In genomic region chr12:47360771-47361388, GRCh38 we compare ENCODE assay signal across 8 cellular contexts.
DNase-seq lines count a peak whose midpoint lies in the region; ATAC-seq and TF ChIP-seq lines count a peak whose summit lies in the region.

No MANE protein-coding gene starts in this region.

- no peak for TF ChIP-seq POLR2A in body of pancreas (IDR thresholded peaks at IDR 0.05)

- peaks cover 76% of the 10 kb centered on the region for H3K4me1 Mint-ChIP-seq in activated naive CD8-positive, alpha-beta T cell treated with anti-CD3 and anti-CD28 coated beads, Interleukin-2, amount 50 U/mL, for 24 hours

- H3K36me3 ChIP-seq in MM.1S (replicated peaks; ENCODE audit: insufficient read depth, low read length) (no peaks in the 10 kb centered on the region), muscle layer of duodenum (ENCODE audit: control insufficient read depth in 1 of 2, insufficient read depth in 2 of 2, low read length in 2 of 2) (no peaks in the 10 kb centered on the region), body of pancreas (replicated peaks in 1 of 2; ENCODE audit: insufficient read depth in 1 of 2, low read depth in 2 of 2) (no peaks in the 10 kb centered on the region)

- peaks cover 9% of the 10 kb centered on the region for H3K9me3 Mint-ChIP-seq in activated naive CD8-positive, alpha-beta T cell treated with anti-CD3 and anti-CD28 coated beads, Interleukin-2, amount 50 U/mL, for 24 hours

- peak; percentile 19 for ATAC-seq in GM21423 (IDR thresholded peaks at IDR 0.05; ENCODE audit: unreplicated experiment)
- ATAC-seq in activated naive CD8-positive, alpha-beta T cell treated with anti-CD3 and anti-CD28 coated beads, Interleukin-2, amount 50 U/mL, for 24 hours: peak; percentile 6
- no peak for ATAC-seq in body of pancreas

- H3K9me2 ChIP-seq in MM.1S (replicated peaks; ENCODE audit: insufficient read depth, low read length): no peaks in the 10 kb centered on the region

- peak overlapping the region; percentile 98 for H3K27ac Mint-ChIP-seq in activated naive CD8-positive, alpha-beta T cell treated with anti-CD3 and anti-CD28 coated beads, Interleukin-2, amount 50 U/mL, for 24 hours

- peak overlapping the region; percentile 71 for H3K4me3 Mint-ChIP-seq in activated naive CD8-positive, alpha-beta T cell treated with anti-CD3 and anti-CD28 coated beads, Interleukin-2, amount 50 U/mL, for 24 hours

- H2AFZ ChIP-seq in MM.1S (ENCODE audit: low read length): peak overlapping the region; percentile 49

- H3K79me2 ChIP-seq in MM.1S (ENCODE audit: low read length): no peaks in the 10 kb centered on the region

- no peaks in the 10 kb centered on the region for H3K27me3 Mint-ChIP-seq in activated naive CD8-positive, alpha-beta T cell treated with anti-CD3 and anti-CD28 coated beads, Interleukin-2, amount 50 U/mL, for 24 hours

- no peaks in the 10 kb centered on the region for H4K20me1 ChIP-seq in MM.1S (ENCODE audit: insufficient read depth, low read length)

- peak overlapping the region; percentile 47 for H3K9ac ChIP-seq in MM.1S (ENCODE audit: low read length)

- H3K4me1 ChIP-seq in MM.1S (ENCODE audit: low read length) (peaks cover 23% of the 10 kb centered on the region), muscle layer of duodenum (ENCODE audit: control insufficient read depth in 1 of 2, insufficient read depth in 2 of 2, low read length in 2 of 2) (no peaks in the 10 kb centered on the region), body of pancreas (peaks cover 9% of the 10 kb centered on the region)

- H3K27me3 ChIP-seq in MM.1S (replicated peaks; ENCODE audit: insufficient read depth, low read length): no peaks in the 10 kb centered on the region
- H3K27me3 ChIP-seq in muscle layer of duodenum (ENCODE audit: low read depth, low read length): no peaks in the 10 kb centered on the region
- no peaks in the 10 kb centered on the region for H3K27me3 ChIP-seq in body of pancreas

- H3K27ac ChIP-seq in MM.1S (ENCODE audit: low read length) (peak overlapping the region; percentile 69), muscle layer of duodenum (ENCODE audit: low read length) (peak overlapping the region; percentile 47), body of pancreas (peak overlapping the region in 2 of 4 donors; percentile 16 to 23)

- H3K36me3 Mint-ChIP-seq in activated naive CD8-positive, alpha-beta T cell treated with anti-CD3 and anti-CD28 coated beads, Interleukin-2, amount 50 U/mL, for 24 hours (ENCODE audit: low read depth): peaks cover 44% of the 10 kb centered on the region

- TF ChIP-seq CTCF in MM.1S (IDR thresholded peaks at IDR 0.05; ENCODE audit: low read length) (no peak), body of pancreas (IDR thresholded peaks at IDR 0.05) (no peak)

- 49 to 54% methylated on average over 4 of the region's 4 CpGs for WGBS in body of pancreas, 2 donors

- peak; percentile 48 for DNase-seq in MM.1S
- no peak for DNase-seq in activated naive CD8-positive, alpha-beta T cell treated with anti-CD3 and anti-CD28 coated beads, Interleukin-2, amount 50 U/mL, for 24 hours
- DNase-seq in COLO668 (lab: John Stamatoyannopoulos, UW; ENCODE audit: unreplicated experiment): no peak
- no peak for DNase-seq in NCI-H146 (lab: John Stamatoyannopoulos, UW)
- no peak for DNase-seq in body of pancreas

- H3K4me2 ChIP-seq in MM.1S (ENCODE audit: low read depth, low read length): peak overlapping the region; percentile 96

- H3K9me3 ChIP-seq in MM.1S (replicated peaks; ENCODE audit: insufficient read depth, low read length) (no peaks in the 10 kb centered on the region), muscle layer of duodenum (ENCODE audit: control insufficient read depth in 1 of 2, low read length in 2 of 2) (no peaks in the 10 kb centered on the region), body of pancreas (no peaks in the 10 kb centered on the region)

- H3K4me3 ChIP-seq in GM08714 (ENCODE audit: low read length) (peak overlapping the region; percentile 50; the same call in 1 of the 2 replicates), MM.1S (ENCODE audit: low read length) (peak overlapping the region; percentile 50), muscle layer of duodenum (ENCODE audit: low read depth in 1 of 2, low read length in 2 of 2) (peak overlapping the region in 1 of 2 donors; percentile 1), body of pancreas (no peak overlapping the region)

- H3F3A ChIP-seq in MM.1S (ENCODE audit: insufficient read depth, low read length): peaks cover 13% of the 10 kb centered on the region; the same call in 1 of the 2 replicates

- intact Hi-C loops in body of pancreas (cut with DNase I): no loop called here

Comparison
In these comparisons a context has a peak if more than half of its experiments do, and no peak if none do; other contexts are left out.
1. H3K4me3 ChIP-seq: peak in GM08714 (single experiment) and MM.1S (single experiment); none in body of pancreas (0 of 2).